In genomic region chr5:37940931-37941623, GRCh38 we compare ENCODE assay signal across 30 cellular contexts.
DNase-seq lines count a peak whose midpoint lies in the region; FAIRE-seq and TF ChIP-seq lines count a peak whose summit lies in the region.
"Had no signal": no experiment of that assay in that cellular context is flagged by ENCODE, and none has a peak within 500 bp of the region (broad histone marks: within the 10 kb centered on the region; RNA-seq: fewer than 3 reads in every experiment).

No MANE protein-coding gene starts in this region.

- H3K4me1 Mint-ChIP-seq in type B pancreatic cell (ENCODE audit: unreplicated experiment), result no peaks in the 10 kb centered on the region
- H3K4me1 Mint-ChIP-seq: activated T-helper 17 cell treated with anti-CD3 and anti-CD28 coated beads, Interleukin-2, amount 50 U/mL, for 72 hours; CD14-positive monocyte; neural crest cell; stimulated activated memory B cell treated with anti-CD40 and anti-IgM and Interleukin-4, amounts not matched to agents 10 μg/mL and 1 μg/mL and 100 μg/mL, for 72 hours had no signal

- H3K36me3 Mint-ChIP-seq in type B pancreatic cell, result no peaks in the 10 kb centered on the region
- H3K36me3 Mint-ChIP-seq: activated CD4-positive, alpha-beta memory T cell treated with anti-CD3 and anti-CD28 coated beads for 36 hours; CD14-positive monocyte; stimulated activated memory B cell treated with anti-CD40 and anti-IgM and Interleukin-4, amounts not matched to agents 10 μg/mL and 1 μg/mL and 100 μg/mL, for 72 hours had no signal

- FAIRE-seq in bronchial epithelial cell (lab: Jason Lieb, UNC), result no peak
- FAIRE-seq: colon, H1 had no signal

- DNase-seq in DMS79 treated with DMSO at 0.1 percent for 48 hours (lab: John Stamatoyannopoulos, UW) (peak; percentile 17), DMS79 (lab: John Stamatoyannopoulos, UW) (no peak), NCI-H510A (lab: John Stamatoyannopoulos, UW) (peak; percentile 45), bronchial epithelial cell (ENCODE audit: low read depth) (peak; percentile 90), type B pancreatic cell (ENCODE audit: extremely low spot score, unreplicated experiment) (no peak), NCI-H2029 treated with DMSO at 0.1 percent for 48 hours (lab: John Stamatoyannopoulos, UW) (no peak), pons (ENCODE audit: low spot score) (no peak), NCI-H524 (lab: John Stamatoyannopoulos, UW) (no peak)
- DNase-seq: activated CD4-positive, alpha-beta memory T cell treated with anti-CD3 and anti-CD28 coated beads for 36 hours; activated CD4-positive, CD25-positive, alpha-beta regulatory T cell treated with anti-CD3 and anti-CD28 coated beads, Interleukin-2, amount 50 U/mL, for 72 hours; activated CD8-positive, alpha-beta memory T cell treated with anti-CD3 and anti-CD28 coated beads, Interleukin-2, amount 50 U/mL, for 48 hours; activated naive CD4-positive, alpha-beta T cell treated with anti-CD3 and anti-CD28 coated beads, Interleukin-2, amount 50 U/mL, for 16 hours; amygdala; Calu3; effector CD4-positive, alpha-beta T cell; erythroblast; left cardiac atrium; NCI-H1105 treated with DMSO at 0.1 percent for 48 hours; NCI-H446 treated with DMSO at 0.1 percent for 48 hours; right cardiac atrium; RPMI8226; stimulated activated CD4-positive, alpha-beta T cell treated with anti-CD3 and anti-CD28 coated beads, Interleukin-4, amount 100 ng/mL, for 24 hours; substantia nigra had no signal

- H3K27me3 ChIP-seq in bronchial epithelial cell (ENCODE audit: control insufficient read depth, insufficient read depth, low read length), result peaks cover 5% of the 10 kb centered on the region

- H3K27ac Mint-ChIP-seq in type B pancreatic cell, result peak overlapping the region; percentile 12
- H3K27ac Mint-ChIP-seq: activated CD4-positive, alpha-beta memory T cell treated with anti-CD3 and anti-CD28 coated beads for 36 hours; activated T-helper 17 cell treated with anti-CD3 and anti-CD28 coated beads, Interleukin-2, amount 50 U/mL, for 72 hours; CD14-positive monocyte; stimulated activated memory B cell treated with anti-CD40 and anti-IgM and Interleukin-4, amounts not matched to agents 10 μg/mL and 1 μg/mL and 100 μg/mL, for 72 hours had no signal

- H3K4me3 ChIP-seq in bronchial epithelial cell (ENCODE audit: low read depth, low read length), result no peak overlapping the region
- H3K4me3 ChIP-seq: SK-N-MC had no signal

- no peaks in the 10 kb centered on the region for H3K9me3 Mint-ChIP-seq in type B pancreatic cell
- H3K9me3 Mint-ChIP-seq: neural crest cell had no signal

- H3K4me3 Mint-ChIP-seq in type B pancreatic cell, result no peak overlapping the region
- H3K4me3 Mint-ChIP-seq: activated CD4-positive, alpha-beta memory T cell treated with anti-CD3 and anti-CD28 coated beads for 36 hours; activated T-helper 17 cell treated with anti-CD3 and anti-CD28 coated beads, Interleukin-2, amount 50 U/mL, for 72 hours; CD14-positive monocyte; neural crest cell; stimulated activated memory B cell treated with anti-CD40 and anti-IgM and Interleukin-4, amounts not matched to agents 10 μg/mL and 1 μg/mL and 100 μg/mL, for 72 hours had no signal

- TF ChIP-seq CTCF in bronchial epithelial cell (IDR thresholded peaks at IDR 0.05; ENCODE audit: insufficient read depth, low read length, severe bottlenecking) (no peak), type B pancreatic cell (conservative IDR thresholded peaks at IDR 0.05) (no peak)

- peaks cover under 1% of the 10 kb centered on the region for H3K27me3 Mint-ChIP-seq in type B pancreatic cell
- H3K27me3 Mint-ChIP-seq: activated CD4-positive, alpha-beta memory T cell treated with anti-CD3 and anti-CD28 coated beads for 36 hours; stimulated activated memory B cell treated with anti-CD40 and anti-IgM and Interleukin-4, amounts not matched to agents 10 μg/mL and 1 μg/mL and 100 μg/mL, for 72 hours had no signal

- H3K36me3 ChIP-seq in bronchial epithelial cell (ENCODE audit: control insufficient read depth, insufficient read depth, low read length), result no peaks in the 10 kb centered on the region

Comparison
In these comparisons a context has a peak if more than half of its experiments do, and no peak if none do; other contexts are left out.
1. DNase-seq: peak in DMS79 treated with DMSO at 0.1 percent for 48 hours (single experiment), NCI-H510A (single experiment) and bronchial epithelial cell (single experiment); none in DMS79 (single experiment), type B pancreatic cell (single experiment), NCI-H2029 treated with DMSO at 0.1 percent for 48 hours (single experiment), pons (single experiment) and NCI-H524 (0 of 2).